In genomic region chr22:26429458-26430238, GRCh38 we compare ENCODE assay signal across 8 cellular contexts. TPM values are rescaled to one million over a fixed set of nuclear protein-coding genes. Genes with fewer than 3 reads are reported as not detected.
A peak's percentile ranks its signal among the peaks of the same experiment; 100 is the strongest.
DNase-seq lines count a peak whose midpoint lies in the region; ATAC-seq, FAIRE-seq and TF ChIP-seq lines count a peak whose summit lies in the region.

No MANE protein-coding gene starts in this region.

- no peak for TF ChIP-seq CTCF in endothelial cell of umbilical vein (IDR thresholded peaks at IDR 0.05; ENCODE audit: extremely low read depth in 1 of 2, insufficient read depth in 1 of 2, low read depth in 1 of 2, low read length in 2 of 2)
- TF ChIP-seq CTCF in pancreas (IDR thresholded peaks at IDR 0.05): no peak

- intact Hi-C loops in endothelial cell of umbilical vein (cut with micrococcal nuclease): loop anchor here (5.0 kb wide), 1 partner anchor 33 kb away; no protein-coding TSS in a partner anchor
- intact Hi-C loops in pancreas (cut with DNase I): no loop called here

- H3K4me2 ChIP-seq in endothelial cell of umbilical vein (ENCODE audit: insufficient read depth, low read length): peak overlapping the region; percentile 20

- BruUV-seq in endothelial cell of umbilical vein (replicated peaks; lab: Mats Ljungman, UMichigan): no TSS peak

- H3K79me2 ChIP-seq in endothelial cell of umbilical vein (ENCODE audit: control insufficient read depth, insufficient read depth, low read length): no peaks in the 10 kb centered on the region

- H3K9me1 ChIP-seq in endothelial cell of umbilical vein (replicated peaks; ENCODE audit: control insufficient read depth, extremely low read depth, insufficient read depth, low read length): no peaks in the 10 kb centered on the region

- H3K4me1 ChIP-seq in endothelial cell of umbilical vein (ENCODE audit: control insufficient read depth, extremely low read depth, insufficient read depth, low read length) (peaks cover 14% of the 10 kb centered on the region), pancreas (no peaks in the 10 kb centered on the region)

- H4K20me1 ChIP-seq in endothelial cell of umbilical vein (replicated peaks; ENCODE audit: control insufficient read depth, extremely low read depth, insufficient read depth, low read length): no peaks in the 10 kb centered on the region

- H3K9ac ChIP-seq in endothelial cell of umbilical vein (replicated peaks; ENCODE audit: extremely low read depth, insufficient read depth, low read length): no peak overlapping the region

- peaks cover 0 to 6% of the 10 kb centered on the region in 2 experiments for H3K36me3 ChIP-seq in endothelial cell of umbilical vein (ENCODE audit: control insufficient read depth in 2 of 2, extremely low read depth in 1 of 2, insufficient read depth in 2 of 2, low read length in 2 of 2)
- no peaks in the 10 kb centered on the region for H3K36me3 ChIP-seq in pancreas

- POLR2A ChIA-PET in HEK293T (lab: Yijun Ruan, JAX) (interaction anchor here (1.1 to 1.9 kb wide), 3 partner anchors 9 to 54 kb away, joined by 4 to 6 read pairs (median 4); partner anchors contain the start of genes HPS4 and SRRD), endothelial cell of umbilical vein (lab: Charles Lee) (no interaction called here)

- no peak for TF ChIP-seq POLR2A in endothelial cell of umbilical vein (IDR thresholded peaks at IDR 0.05; ENCODE audit: low read depth, low read length)

- ATAC-seq in pancreas (peak in 1 of 4 donors; percentile 5), GM18517 (IDR thresholded peaks at IDR 0.05; ENCODE audit: unreplicated experiment) (no peak)

- peak overlapping the region; percentile 61 for H3K4me3 ChIP-seq in GM08714 (ENCODE audit: low read length)
- peak overlapping the region in 2 of 3 experiments; percentile 21 to 55 for H3K4me3 ChIP-seq in endothelial cell of umbilical vein (replicated peaks in 1 of 3; ENCODE audit: insufficient read depth in 1 of 3, low read depth in 1 of 3, low read length in 3 of 3)
- H3K4me3 ChIP-seq in pancreas: peak overlapping the region; percentile 12 to 58 (median 29)

- FAIRE-seq in endothelial cell of umbilical vein (lab: Jason Lieb, UNC) (no peak), pancreas (lab: Jason Lieb, UNC) (no peak)

- WGBS in pancreas, 2 donors: 5 to 13% methylated on average over 20 to 50 of the region's 50 CpGs

- DNase-seq in HEK293T (ENCODE audit: extremely low spot score): peak; percentile 45
- DNase-seq in SK-N-DZ (ENCODE audit: low spot score): peak; percentile 11
- no peak for DNase-seq in endothelial cell of umbilical vein (ENCODE audit: low read depth, low spot score)
- peak in 1 of 6 donors; percentile 63 for DNase-seq in pancreas
- DNase-seq in 8988T: no peak
- no peak for DNase-seq in NCI-H2029 treated with DMSO at 0.1 percent for 48 hours (lab: John Stamatoyannopoulos, UW)

- H3K27me3 ChIP-seq in endothelial cell of umbilical vein (ENCODE audit: control insufficient read depth in 2 of 2, insufficient read depth in 2 of 2, low read length in 2 of 2) (peaks cover 5 to 16% of the 10 kb centered on the region in 2 experiments), pancreas (no peaks in the 10 kb centered on the region)

- H2AFZ ChIP-seq in endothelial cell of umbilical vein (ENCODE audit: low read depth, low read length): peak overlapping the region; percentile 23

- dilution Hi-C loops in endothelial cell of umbilical vein (cut with MboI; ENCODE audit: extremely low pct_ligation_motif_present, low sequenced_read_pairs): no loop called here

- no peak overlapping the region for H3K27ac ChIP-seq in endothelial cell of umbilical vein (ENCODE audit: insufficient read depth, low read depth, low read length)
- no peak overlapping the region for H3K27ac ChIP-seq in pancreas

- CTCF ChIA-PET in HEK293T (lab: Yijun Ruan, JAX) (interaction anchor here (0.8 kb wide), 1 partner anchor 63 kb away, joined by 3 read pairs; no protein-coding TSS in a partner anchor), endothelial cell of umbilical vein (lab: Charles Lee) (interaction anchor here (0.8 to 2.1 kb wide), 7 partner anchors 14 to 62 kb away, joined by 4 to 12 read pairs (median 4); no protein-coding TSS in a partner anchor)

- no peaks in the 10 kb centered on the region for H3K9me3 ChIP-seq in endothelial cell of umbilical vein (replicated peaks; ENCODE audit: control insufficient read depth, insufficient read depth, low read length)
- no peaks in the 10 kb centered on the region for H3K9me3 ChIP-seq in pancreas

TF ChIP-seq in HEK293T, 16 proteins besides CTCF, POLR2A, EP300 and RAD21:
- TF ChIP-seq HDGF (IDR thresholded peaks at IDR 0.05; ENCODE audit: borderline replicate concordance) (no peak), ARNT (IDR thresholded peaks at IDR 0.05) (0 out of 2 replicates have a peak, but pooled peaks have one; percentile 5), L3MBTL2 (conservative IDR thresholded peaks at IDR 0.05) (0 out of 2 replicates have a peak, but pooled peaks have one; percentile 28)

TF ChIP-seq in endothelial cell of umbilical vein, 7 proteins besides CTCF, POLR2A, EP300 and RAD21:
- TF ChIP-seq MAX (IDR thresholded peaks at IDR 0.05; ENCODE audit: insufficient read depth, insufficient read length): no peak

RNA-seq across cellular contexts. Expression of gene ASPHD2, which starts 0.6 kb away (rescaled TPM):
- polyA plus RNA-seq in SK-N-DZ (2014; cell fraction: cytosol; rRNA removed): 6.3 and 6.6 TPM in 2 replicates
- 1.8 and 2.7 TPM in 2 replicates for polyA plus RNA-seq in SK-N-DZ (2014; cell fraction: nucleus; rRNA removed)
- total RNA-seq in endothelial cell of umbilical vein: 5.5 and 7.8 TPM in 2 replicates
- polyA plus RNA-seq in endothelial cell of umbilical vein: 4.8 and 5.3 TPM in 2 replicates
- 3.6 and 3.9 TPM in 2 replicates for polyA plus RNA-seq in endothelial cell of umbilical vein (2011; cell fraction: cytosol; rRNA removed)
- 2.6 and 2.9 TPM in 2 replicates for polyA plus RNA-seq in endothelial cell of umbilical vein (2011; cell fraction: nucleus; rRNA removed)
- 2.3 and 3.3 TPM in 2 replicates for polyA plus RNA-seq in endothelial cell of umbilical vein (2012)
- 5.2 and 7.4 TPM in 2 replicates for polyA minus RNA-seq in endothelial cell of umbilical vein
- not detected for polyA minus RNA-seq in endothelial cell of umbilical vein (2011; cell fraction: cytosol; rRNA and poly(A)+ RNA removed)
- polyA minus RNA-seq in endothelial cell of umbilical vein (2011; cell fraction: nucleus; rRNA and poly(A)+ RNA removed): 2.7 and 3.4 TPM in 2 replicates
- under 1 TPM; 0.14 to 0.75 (median 0.27) TPM for total RNA-seq in pancreas
- under 1 TPM; 0.23 to 0.33 TPM for polyA plus RNA-seq in pancreas

RNA-seq across cellular contexts. Expression of gene HPS4, which starts 53.9 kb away (rescaled TPM):
- 38.9 and 51.2 TPM in 2 replicates for polyA plus RNA-seq in SK-N-DZ (2014; cell fraction: cytosol; rRNA removed)
- polyA plus RNA-seq in SK-N-DZ (2014; cell fraction: nucleus; rRNA removed): 78.9 and 90.3 TPM in 2 replicates
- total RNA-seq in endothelial cell of umbilical vein: 29.7 and 34.9 TPM in 2 replicates
- 25.8 and 28.4 TPM in 2 replicates for polyA plus RNA-seq in endothelial cell of umbilical vein
- polyA plus RNA-seq in endothelial cell of umbilical vein (2011; cell fraction: cytosol; rRNA removed): 22.0 and 26.5 TPM in 2 replicates
- 122 and 129 TPM in 2 replicates for polyA plus RNA-seq in endothelial cell of umbilical vein (2011; cell fraction: nucleus; rRNA removed)
- polyA plus RNA-seq in endothelial cell of umbilical vein (2012): 15.7 and 18.9 TPM in 2 replicates
- 34.4 and 39.2 TPM in 2 replicates for polyA minus RNA-seq in endothelial cell of umbilical vein
- polyA minus RNA-seq in endothelial cell of umbilical vein (2011; cell fraction: cytosol; rRNA and poly(A)+ RNA removed): 9.0 TPM
- 42.7 and 59.2 TPM in 2 replicates for polyA minus RNA-seq in endothelial cell of umbilical vein (2011; cell fraction: nucleus; rRNA and poly(A)+ RNA removed)
- 10 to 100 TPM; 14.4 to 24.7 (median 19.6) TPM for total RNA-seq in pancreas
- polyA plus RNA-seq in pancreas: 10 to 100 TPM; 20.5 to 29.5 TPM

RNA-seq across cellular contexts. Expression of gene SRRD, which starts 54.0 kb away (rescaled TPM):
- 21.2 and 26.0 TPM in 2 replicates for polyA plus RNA-seq in SK-N-DZ (2014; cell fraction: cytosol; rRNA removed)
- polyA plus RNA-seq in SK-N-DZ (2014; cell fraction: nucleus; rRNA removed): 11.9 and 15.7 TPM in 2 replicates
- 24.2 and 28.5 TPM in 2 replicates for total RNA-seq in endothelial cell of umbilical vein
- 21.4 and 23.4 TPM in 2 replicates for polyA plus RNA-seq in endothelial cell of umbilical vein
- 27.3 and 34.9 TPM in 2 replicates for polyA plus RNA-seq in endothelial cell of umbilical vein (2011; cell fraction: cytosol; rRNA removed)
- polyA plus RNA-seq in endothelial cell of umbilical vein (2011; cell fraction: nucleus; rRNA removed): 20.3 and 27.4 TPM in 2 replicates
- 25.5 and 32.5 TPM in 2 replicates for polyA plus RNA-seq in endothelial cell of umbilical vein (2012)
- polyA minus RNA-seq in endothelial cell of umbilical vein: 23.4 and 38.2 TPM in 2 replicates
- polyA minus RNA-seq in endothelial cell of umbilical vein (2011; cell fraction: cytosol; rRNA and poly(A)+ RNA removed): 4.9 TPM
- polyA minus RNA-seq in endothelial cell of umbilical vein (2011; cell fraction: nucleus; rRNA and poly(A)+ RNA removed): 9.4 and 9.9 TPM in 2 replicates
- total RNA-seq in pancreas: 10 to 100 TPM in 4 of 6 donors, 1 to 10 TPM in 2; 9.5 to 13.6 (median 10.8) TPM
- polyA plus RNA-seq in pancreas: 10 to 100 TPM in 1 of 2 donors, 1 to 10 TPM in 1; 6.3 to 11.2 TPM

Comparison
In these comparisons a context has a peak if more than half of its experiments do, and no peak if none do; other contexts are left out.
1. DNase-seq: peak in HEK293T (single experiment) and SK-N-DZ (single experiment); none in endothelial cell of umbilical vein (single experiment), 8988T (single experiment) and NCI-H2029 treated with DMSO at 0.1 percent for 48 hours (single experiment).
2. Peak in every context shown above with its lines, with median percentiles within 50 percentile points of each other: H3K4me3 ChIP-seq.